1 cellular context compared by ENCODE assay signal in the genomic region with DNA sequence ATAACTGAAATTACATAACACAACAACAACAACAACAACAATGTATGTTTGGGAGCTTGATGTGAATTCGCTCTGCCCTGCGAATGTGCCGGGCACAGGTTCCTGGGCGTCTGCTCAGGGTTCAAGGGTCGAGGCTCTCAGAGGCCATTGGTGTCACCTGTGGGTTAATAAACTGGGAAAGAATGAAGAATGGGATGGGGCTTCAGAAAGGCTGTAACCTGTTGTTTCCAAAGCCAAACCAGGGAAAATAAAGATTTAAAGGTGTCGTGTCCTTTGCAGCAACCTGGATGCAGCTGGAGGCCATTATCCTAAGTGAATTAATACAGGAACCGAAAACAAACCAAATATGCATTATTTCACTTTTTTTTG.
TF ChIP-seq lines count a peak whose summit lies in the region.

No MANE protein-coding gene starts in this region.

TF ChIP-seq in IMR-90, 13 proteins besides CTCF, POLR2A, EP300 and RAD21:
- TF ChIP-seq CHD1 (IDR thresholded peaks at IDR 0.05; ENCODE audit: low read depth, low read length) (no peak), BHLHE40 (IDR thresholded peaks at IDR 0.05; ENCODE audit: low read depth, low read length) (no peak), MXI1 (IDR thresholded peaks at IDR 0.05; ENCODE audit: borderline replicate concordance, low read depth, low read length) (no peak), RCOR1 (IDR thresholded peaks at IDR 0.05; ENCODE audit: insufficient replicate concordance, low read length) (no peak), MAFK (IDR thresholded peaks at IDR 0.05; ENCODE audit: low read depth, low read length) (no peak), MAZ (IDR thresholded peaks at IDR 0.05; ENCODE audit: borderline replicate concordance, low read depth, low read length) (no peak), FOS (IDR thresholded peaks at IDR 0.05; ENCODE audit: low read depth, low read length) (no peak), CEBPB (IDR thresholded peaks at IDR 0.05; ENCODE audit: low read depth, low read length) (no peak), SMC3 (IDR thresholded peaks at IDR 0.05; ENCODE audit: low read depth, low read length) (no peak), NFE2L2 (IDR thresholded peaks at IDR 0.05; ENCODE audit: low read depth, low read length) (no peak), RFX5 (IDR thresholded peaks at IDR 0.05; ENCODE audit: low read depth, low read length) (no peak)
- TF ChIP-seq, protein P1, sequence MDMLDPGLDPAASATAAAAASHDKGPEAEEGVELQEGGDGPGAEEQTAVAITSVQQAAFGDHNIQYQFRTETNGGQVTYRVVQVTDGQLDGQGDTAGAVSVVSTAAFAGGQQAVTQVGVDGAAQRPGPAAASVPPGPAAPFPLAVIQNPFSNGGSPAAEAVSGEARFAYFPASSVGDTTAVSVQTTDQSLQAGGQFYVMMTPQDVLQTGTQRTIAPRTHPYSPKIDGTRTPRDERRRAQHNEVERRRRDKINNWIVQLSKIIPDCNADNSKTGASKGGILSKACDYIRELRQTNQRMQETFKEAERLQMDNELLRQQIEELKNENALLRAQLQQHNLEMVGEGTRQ (IDR thresholded peaks at IDR 0.05; ENCODE audit: low read depth, low read length) = no peak
- TF ChIP-seq, protein P2, sequence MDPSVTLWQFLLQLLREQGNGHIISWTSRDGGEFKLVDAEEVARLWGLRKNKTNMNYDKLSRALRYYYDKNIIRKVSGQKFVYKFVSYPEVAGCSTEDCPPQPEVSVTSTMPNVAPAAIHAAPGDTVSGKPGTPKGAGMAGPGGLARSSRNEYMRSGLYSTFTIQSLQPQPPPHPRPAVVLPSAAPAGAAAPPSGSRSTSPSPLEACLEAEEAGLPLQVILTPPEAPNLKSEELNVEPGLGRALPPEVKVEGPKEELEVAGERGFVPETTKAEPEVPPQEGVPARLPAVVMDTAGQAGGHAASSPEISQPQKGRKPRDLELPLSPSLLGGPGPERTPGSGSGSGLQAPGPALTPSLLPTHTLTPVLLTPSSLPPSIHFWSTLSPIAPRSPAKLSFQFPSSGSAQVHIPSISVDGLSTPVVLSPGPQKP (IDR thresholded peaks at IDR 0.05; ENCODE audit: borderline replicate concordance, low read depth, low read length) = no peak
